ENCODE assay signal across 8 cellular contexts in the genomic region with DNA sequence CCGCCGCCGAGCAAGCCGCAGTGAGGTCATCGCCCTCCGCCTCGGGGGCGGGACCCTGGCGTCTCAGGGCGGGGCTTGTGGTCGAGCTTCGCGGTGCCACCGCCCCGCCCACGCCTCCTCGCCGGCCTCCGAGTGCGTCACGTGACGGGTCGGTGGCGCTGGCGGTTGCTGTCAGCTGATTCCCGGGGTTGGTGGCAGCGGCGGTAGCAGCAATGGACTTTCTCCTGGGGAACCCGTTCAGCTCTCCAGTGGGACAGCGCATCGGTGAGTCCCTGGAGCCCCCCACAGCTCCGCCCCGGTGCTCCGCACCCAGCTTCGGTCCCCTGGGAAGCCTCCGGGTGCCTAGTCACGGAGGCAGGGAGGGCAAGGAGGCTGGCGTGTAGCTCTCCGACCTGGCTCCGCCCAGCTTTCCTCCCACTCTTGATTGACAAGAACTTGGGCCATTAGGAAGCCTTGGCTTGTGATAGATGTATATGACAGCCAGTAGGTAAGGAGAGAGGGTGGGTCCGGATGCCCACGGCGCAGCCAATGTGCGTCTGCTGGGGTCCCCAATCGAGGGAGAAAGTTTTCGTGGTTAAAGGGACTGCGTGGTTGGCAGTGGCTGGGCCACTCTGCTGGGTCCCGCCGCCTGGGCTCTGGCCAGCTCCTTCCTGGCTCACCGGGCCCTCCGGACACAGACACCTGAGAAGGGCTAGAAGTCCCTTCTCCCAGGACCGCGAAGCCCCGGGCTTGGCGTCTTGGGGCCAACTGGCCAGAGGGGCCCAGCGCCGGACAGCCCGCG. TPM values are rescaled to one million over a fixed set of nuclear protein-coding genes. Genes with fewer than 3 reads are reported as not detected.
DNase-seq lines count a peak whose midpoint lies in the region; ATAC-seq and TF ChIP-seq lines count a peak whose summit lies in the region.

TSS of gene TOM1 (plus strand) at position 178 of the 781 bp plus-strand sequence. CDS start at position 213, 35 bp downstream.

- DNase-seq in BE2C (peak; percentile 99), NCI-H526 treated with DMSO at 0.1 percent for 48 hours (lab: John Stamatoyannopoulos, UW) (peak; percentile 83), coronary artery (ENCODE audit: low spot score) (peak; percentile 97)
- DNase-seq in activated CD4-positive, alpha-beta T cell treated with anti-CD3 and anti-CD28 coated beads, Interleukin-2, amount 10 ng/mL, durations not matched to agents 24 days and 14 days, result peak; percentile 99
- peak; percentile 99 for DNase-seq in stimulated activated CD4-positive, alpha-beta T cell treated with anti-CD3 and anti-CD28 coated beads, Interleukin-1b, Interleukin-23, amount 100 ng/mL, for 4 hours (ENCODE audit: low read depth in 2 of 2)

- no peaks in the 10 kb centered on the region for H3K9me3 Mint-ChIP-seq in activated CD4-positive, alpha-beta T cell treated with anti-CD3 and anti-CD28 coated beads, Interleukin-2, amount 10 ng/mL, durations not matched to agents 24 days and 14 days

- H3K27me3 Mint-ChIP-seq in activated CD4-positive, alpha-beta T cell treated with anti-CD3 and anti-CD28 coated beads, Interleukin-2, amount 10 ng/mL, durations not matched to agents 24 days and 14 days, result peaks cover 2% of the 10 kb centered on the region

- no peaks in the 10 kb centered on the region for H3K9me3 ChIP-seq in BE2C

- H3K36me3 Mint-ChIP-seq in activated CD4-positive, alpha-beta T cell treated with anti-CD3 and anti-CD28 coated beads, Interleukin-2, amount 10 ng/mL, durations not matched to agents 24 days and 14 days (ENCODE audit: low read depth), result peaks cover 20% of the 10 kb centered on the region

- TF ChIP-seq CTCF in BE2C (IDR thresholded peaks at IDR 0.05; ENCODE audit: low read depth, low read length), result no peak
- no peak for TF ChIP-seq CTCF in coronary artery (IDR thresholded peaks at IDR 0.05)

- intact Hi-C loops in activated CD4-positive, alpha-beta T cell treated with anti-CD3 and anti-CD28 coated beads, Interleukin-2, amount 10 ng/mL, durations not matched to agents 24 days and 14 days (cut with micrococcal nuclease), result loop anchor here (2.0 kb wide), 3 partner anchors 43 to 349 kb away; partner anchors contain the start of genes APOL6 and HMGXB4

- no peaks in the 10 kb centered on the region for H3K36me3 ChIP-seq in BE2C

- no peaks in the 10 kb centered on the region for H3K27me3 ChIP-seq in BE2C
- no peaks in the 10 kb centered on the region for H3K27me3 ChIP-seq in layer of hippocampus (ENCODE audit: control insufficient read depth, insufficient read depth, low read length)

- ATAC-seq in GM19324 (IDR thresholded peaks at IDR 0.05; ENCODE audit: low FRiP score, unreplicated experiment), result peak; percentile 95
- ATAC-seq in HG03469 (IDR thresholded peaks at IDR 0.05; ENCODE audit: unreplicated experiment), result peak; percentile 82

- peak within 1 kb of the TSS; percentile 87 to 98 for H3K27ac ChIP-seq in coronary artery
- peak within 1 kb of the TSS; percentile 98 for H3K27ac ChIP-seq in layer of hippocampus (ENCODE audit: low read depth, low read length)

- peaks cover 33% of the 10 kb centered on the region for H3K4me1 Mint-ChIP-seq in activated CD4-positive, alpha-beta T cell treated with anti-CD3 and anti-CD28 coated beads, Interleukin-2, amount 10 ng/mL, durations not matched to agents 24 days and 14 days

- H3K4me3 ChIP-seq in BE2C (ENCODE audit: low read depth, low read length) (peak within 1 kb of the TSS; percentile 89), coronary artery (peak within 1 kb of the TSS; percentile 77)

- H3K4me1 ChIP-seq in BE2C, result no peaks in the 10 kb centered on the region; the same call in 1 of the 2 replicates

- peak within 1 kb of the TSS; percentile 96 for H3K4me3 Mint-ChIP-seq in activated CD4-positive, alpha-beta T cell treated with anti-CD3 and anti-CD28 coated beads, Interleukin-2, amount 10 ng/mL, durations not matched to agents 24 days and 14 days

- peak within 1 kb of the TSS; percentile 94 for H3K27ac Mint-ChIP-seq in activated CD4-positive, alpha-beta T cell treated with anti-CD3 and anti-CD28 coated beads, Interleukin-2, amount 10 ng/mL, durations not matched to agents 24 days and 14 days

RNA-seq across cellular contexts. Expression of gene TOM1, which starts in this region (rescaled TPM):
- 64.4 TPM for polyA plus RNA-seq in BE2C (2012; ENCODE audit: insufficient read depth, insufficient read length, low read depth)
- total RNA-seq in activated CD4-positive, alpha-beta T cell treated with anti-CD3 and anti-CD28 coated beads, Interleukin-2, amount 10 ng/mL, durations not matched to agents 24 days and 14 days, result 16.8 and 18.7 TPM in 2 replicates

Comparison
In these comparisons a context has a peak if more than half of its experiments do, and no peak if none do; other contexts are left out.
1. Peak in every context shown above with its lines: DNase-seq, ATAC-seq, H3K4me3 ChIP-seq and H3K27ac ChIP-seq.